Comparison of ENCODE assay signal across 32 cellular contexts in the genomic region with DNA sequence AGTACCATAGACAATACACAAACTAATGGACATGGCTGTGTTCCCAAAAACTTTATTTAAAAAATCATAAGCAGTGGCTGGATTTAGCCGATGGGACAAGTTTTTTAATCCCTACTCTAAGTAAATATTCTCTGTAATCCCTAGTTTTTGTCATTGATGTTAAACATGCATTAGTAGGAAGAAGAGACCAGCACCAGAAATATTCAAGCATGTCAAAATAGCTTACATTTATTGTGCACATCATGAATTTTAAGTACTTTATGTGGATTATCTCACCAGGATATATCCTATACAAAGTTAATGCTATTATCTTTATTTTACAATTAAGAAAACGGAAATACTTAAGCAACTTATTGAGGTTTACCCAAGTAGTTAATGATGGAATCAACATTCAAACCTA. TPM values are rescaled to one million over a fixed set of nuclear protein-coding genes. Genes with fewer than 3 reads are reported as not detected.
"Had no signal": no experiment of that assay in that cellular context is flagged by ENCODE, and none has a peak within 500 bp of the region (broad histone marks: within the 10 kb centered on the region; RNA-seq: fewer than 3 reads in every experiment).

No MANE protein-coding gene starts in this region.

- H3K9me3 ChIP-seq: neutrophil, ovary, psoas muscle, right lobe of liver, sigmoid colon, suprapubic skin, testis, tibial artery, transverse colon, upper lobe of right lung, uterus had no signal

- H2AFZ ChIP-seq: parathyroid adenoma had no signal

- H3K36me3 Mint-ChIP-seq: naive thymus-derived CD8-positive, alpha-beta T cell; natural killer cell treated with Interleukin-12 subunit alpha and Interleukin-12 subunit beta and Interleukin-15 and Interleukin-18, amount 100 ng/mL, for 72 hours; stimulated activated memory B cell treated with anti-CD40 and anti-IgM and Interleukin-4, amounts not matched to agents 10 μg/mL and 1 μg/mL and 100 μg/mL, for 72 hours had no signal

- H3K9me3 Mint-ChIP-seq: natural killer cell treated with Interleukin-12 subunit alpha and Interleukin-12 subunit beta and Interleukin-15 and Interleukin-18, amount 100 ng/mL, for 72 hours; nephron progenitor cell; stimulated activated memory B cell treated with anti-CD40 and anti-IgM and Interleukin-4, amounts not matched to agents 10 μg/mL and 1 μg/mL and 100 μg/mL, for 72 hours; stimulated activated naive CD8-positive, alpha-beta T cell treated with anti-CD3 and anti-CD28 coated beads, Interleukin-15, amount 100 ng/mL, for 72 hours; type B pancreatic cell had no signal

- DNase-seq: naive thymus-derived CD8-positive, alpha-beta T cell; nephron progenitor cell; nucleus accumbens; ovary; posterior cingulate gyrus; psoas muscle; right cardiac atrium; right lobe of liver; sigmoid colon; small intestine; stimulated activated CD4-positive, alpha-beta T cell treated with anti-CD3 and anti-CD28 coated beads, Interleukin-12 subunit alpha, Interleukin-12 subunit beta, amount 100 ng/mL, for 4 hours; stimulated activated CD4-positive, alpha-beta T cell treated with anti-CD3 and anti-CD28 coated beads, Interleukin-1b, Interleukin-23, amount 100 ng/mL, for 48 hours; stimulated activated CD4-positive, alpha-beta T cell treated with anti-CD3 and anti-CD28 coated beads, Interleukin-4, amount 100 ng/mL, for 1 hour; stimulated activated CD4-positive, alpha-beta T cell treated with anti-CD3 and anti-CD28 coated beads, Interleukin-4, amount 100 ng/mL, for 4 hours; stimulated activated CD8-positive, alpha-beta memory T cell treated with anti-CD3 and anti-CD28 coated beads, Interleukin-4, amount 100 ng/mL, for 48 hours; stimulated activated naive CD4-positive, alpha-beta T cell; stimulated activated naive CD8-positive, alpha-beta T cell treated with anti-CD3 and anti-CD28 coated beads, Interleukin-15, amount 100 ng/mL, for 72 hours; stimulated activated naive CD8-positive, alpha-beta T cell treated with anti-CD3 and anti-CD28 coated beads, Interleukin-15, Interleukin-2, amounts not matched to agents 100 U/mL and 50 U/mL, for 24 hours; substantia nigra; testis; tibial artery; transverse colon; upper lobe of right lung; uterus had no signal

- H3K4me1 Mint-ChIP-seq: nephron progenitor cell; neural crest cell; stimulated activated naive CD8-positive, alpha-beta T cell treated with anti-CD3 and anti-CD28 coated beads, Interleukin-15, amount 100 ng/mL, for 72 hours had no signal

- ATAC-seq: naive thymus-derived CD8-positive, alpha-beta T cell; natural killer cell treated with Interleukin-12 subunit alpha and Interleukin-12 subunit beta and Interleukin-15 and Interleukin-18, amount 100 ng/mL, for 72 hours; psoas muscle; right cardiac atrium; right lobe of liver; stimulated activated memory B cell treated with anti-CD40 and anti-IgM and Interleukin-4, amounts not matched to agents 10 μg/mL and 1 μg/mL and 100 μg/mL, for 72 hours; stimulated activated naive CD8-positive, alpha-beta T cell treated with anti-CD3 and anti-CD28 coated beads, Interleukin-15, amount 100 ng/mL, for 72 hours; stimulated activated naive CD8-positive, alpha-beta T cell treated with anti-CD3 and anti-CD28 coated beads, Interleukin-15, Interleukin-2, amounts not matched to agents 100 U/mL and 50 U/mL, for 24 hours; upper lobe of right lung had no signal

- H3K79me2 ChIP-seq: parathyroid adenoma had no signal

- H3K27me3 ChIP-seq: neutrophil, ovary, right lobe of liver, sigmoid colon, suprapubic skin, testis, tibial artery, transverse colon, upper lobe of right lung, uterus had no signal

- H3K27ac ChIP-seq: neutrophil, ovary, parathyroid adenoma, psoas muscle, right lobe of liver, sigmoid colon, suprapubic skin, testis, tibial artery, transverse colon, upper lobe of right lung, uterus had no signal

- H3K4me3 ChIP-seq: ovary, psoas muscle, right lobe of liver, sigmoid colon, suprapubic skin, testis, tibial artery, transverse colon, upper lobe of right lung, uterus had no signal

- H3K36me3 ChIP-seq: neutrophil, ovary, transverse colon, upper lobe of right lung, uterus had no signal

- H3K9ac ChIP-seq: parathyroid adenoma had no signal

- H3K27ac Mint-ChIP-seq: naive thymus-derived CD8-positive, alpha-beta T cell; natural killer cell treated with Interleukin-12 subunit alpha and Interleukin-12 subunit beta and Interleukin-15 and Interleukin-18, amount 100 ng/mL, for 72 hours; nephron progenitor cell; progenitor cell of endocrine pancreas; stimulated activated memory B cell treated with anti-CD40 and anti-IgM and Interleukin-4, amounts not matched to agents 10 μg/mL and 1 μg/mL and 100 μg/mL, for 72 hours; stimulated activated naive CD8-positive, alpha-beta T cell treated with anti-CD3 and anti-CD28 coated beads, Interleukin-15, amount 100 ng/mL, for 72 hours; type B pancreatic cell had no signal

- H3K4me1 ChIP-seq: parathyroid adenoma, psoas muscle, right lobe of liver, sigmoid colon, suprapubic skin, testis, tibial artery, transverse colon, upper lobe of right lung, uterus had no signal

- H3K27me3 Mint-ChIP-seq: progenitor cell of endocrine pancreas; stimulated activated memory B cell treated with anti-CD40 and anti-IgM and Interleukin-4, amounts not matched to agents 10 μg/mL and 1 μg/mL and 100 μg/mL, for 72 hours; stimulated activated naive CD8-positive, alpha-beta T cell treated with anti-CD3 and anti-CD28 coated beads, Interleukin-15, amount 100 ng/mL, for 72 hours; type B pancreatic cell had no signal

- H3K4me3 Mint-ChIP-seq: naive thymus-derived CD8-positive, alpha-beta T cell; natural killer cell treated with Interleukin-12 subunit alpha and Interleukin-12 subunit beta and Interleukin-15 and Interleukin-18, amount 100 ng/mL, for 72 hours; nephron progenitor cell; neural crest cell; stimulated activated memory B cell treated with anti-CD40 and anti-IgM and Interleukin-4, amounts not matched to agents 10 μg/mL and 1 μg/mL and 100 μg/mL, for 72 hours; stimulated activated naive CD8-positive, alpha-beta T cell treated with anti-CD3 and anti-CD28 coated beads, Interleukin-15, amount 100 ng/mL, for 72 hours; type B pancreatic cell had no signal

RNA-seq across cellular contexts. Expression of a gene that starts 46.0 kb away (rescaled TPM):
- total RNA-seq: naive thymus-derived CD8-positive, alpha-beta T cell had no signal
